8 cellular contexts compared by ENCODE assay signal in genomic region chr4:122921971-122922876, GRCh38. TPM values are rescaled to one million over a fixed set of nuclear protein-coding genes. Genes with fewer than 3 reads are reported as not detected.
DNase-seq lines count a peak whose midpoint lies in the region; FAIRE-seq and TF ChIP-seq lines count a peak whose summit lies in the region.

NUDT6 (minus strand) TSS chr4:122922597; CDS start chr4:122922572, 25 bp downstream.

- peaks cover 6% of the 10 kb centered on the region; the same call in 1 of the 2 replicates for H3K36me3 ChIP-seq in MG63

- POLR2A ChIA-PET in HEK293T (lab: Yijun Ruan, JAX): interaction anchor here (0.5 to 1.7 kb wide), 4 partner anchors 65 to 189 kb away, joined by 3 to 8 read pairs (median 5); partner anchors contain the start of gene BBS12

- TF ChIP-seq CTCF in astrocyte of the spinal cord (IDR thresholded peaks at IDR 0.05; ENCODE audit: low read depth, low read length): no peak
- TF ChIP-seq CTCF in retinal pigment epithelial cell (conservative IDR thresholded peaks at IDR 0.05; ENCODE audit: low read depth, low read length): no peak

- H3K4me1 Mint-ChIP-seq in T-helper 1 cell treated with Interleukin-12 subunit alpha and Interleukin-12 subunit beta and Interleukin-4 antibody, amounts not matched to agents 30 μg/mL and 1 μg/mL, for 36 hours (ENCODE audit: low read depth): peaks cover 25% of the 10 kb centered on the region

- no peaks in the 10 kb centered on the region for H3K27me3 Mint-ChIP-seq in T-helper 1 cell treated with Interleukin-12 subunit alpha and Interleukin-12 subunit beta and Interleukin-4 antibody, amounts not matched to agents 30 μg/mL and 1 μg/mL, for 36 hours (ENCODE audit: low read depth)

- peak within 1 kb of the TSS; percentile 91 for H3K4me3 ChIP-seq in MG63
- H3K4me3 ChIP-seq in astrocyte of the spinal cord (ENCODE audit: low read depth, low read length): peak within 1 kb of the TSS; percentile 95
- H3K4me3 ChIP-seq in retinal pigment epithelial cell (ENCODE audit: low read length): peak within 1 kb of the TSS; percentile 92

- no peaks in the 10 kb centered on the region for H3K27me3 ChIP-seq in MG63

- CTCF ChIA-PET in HEK293T (lab: Yijun Ruan, JAX): interaction anchor here (0.7 kb wide), 1 partner anchor 15 kb away, joined by 3 read pairs; no protein-coding TSS in a partner anchor

- FAIRE-seq in GM12891 (lab: Jason Lieb, UNC): no peak

- no peak; the same call in 1 of the 2 replicates for TF ChIP-seq POLR2A in GM12891 (IDR thresholded peaks at IDR 0.05; ENCODE audit: low read depth, low read length)

- in situ Hi-C loops in astrocyte of the spinal cord (cut with HindIII; ENCODE audit: low sequenced_read_pairs): loop anchor here (25.0 kb wide), 1 partner anchor 160 kb away; no protein-coding TSS in a partner anchor

- peak; percentile 32 for DNase-seq in GM12891 (ENCODE audit: insufficient read length, low spot score)
- peak; percentile 66 for DNase-seq in HEK293T (ENCODE audit: extremely low spot score)
- DNase-seq in MG63: peak; percentile 78
- peak; percentile 73 for DNase-seq in astrocyte of the spinal cord (ENCODE audit: low read depth, low spot score)
- peak; percentile 17 to 88 (median 61) for DNase-seq in hypothalamus (lab: John Stamatoyannopoulos, UW)
- no peak for DNase-seq in retinal pigment epithelial cell (ENCODE audit: low read depth)
- no peak for DNase-seq in mesenteric fat pad (ENCODE audit: low spot score)

- peak within 1 kb of the TSS; percentile 98 for H3K27ac Mint-ChIP-seq in T-helper 1 cell treated with Interleukin-12 subunit alpha and Interleukin-12 subunit beta and Interleukin-4 antibody, amounts not matched to agents 30 μg/mL and 1 μg/mL, for 36 hours

- no peaks in the 10 kb centered on the region for H3K36me3 Mint-ChIP-seq in T-helper 1 cell treated with Interleukin-12 subunit alpha and Interleukin-12 subunit beta and Interleukin-4 antibody, amounts not matched to agents 30 μg/mL and 1 μg/mL, for 36 hours (ENCODE audit: low read depth)

- H3K9me3 Mint-ChIP-seq in T-helper 1 cell treated with Interleukin-12 subunit alpha and Interleukin-12 subunit beta and Interleukin-4 antibody, amounts not matched to agents 30 μg/mL and 1 μg/mL, for 36 hours: no peaks in the 10 kb centered on the region

- H3K9me3 ChIP-seq in MG63: no peaks in the 10 kb centered on the region

- no peak within 1 kb of the TSS for H3K4me3 Mint-ChIP-seq in T-helper 1 cell treated with Interleukin-12 subunit alpha and Interleukin-12 subunit beta and Interleukin-4 antibody, amounts not matched to agents 30 μg/mL and 1 μg/mL, for 36 hours

TF ChIP-seq in GM12891, 5 proteins besides CTCF, POLR2A, EP300 and RAD21:
- TF ChIP-seq PAX5 (IDR thresholded peaks at IDR 0.05; ENCODE audit: insufficient read depth, low read length, severe bottlenecking) (no peak), SPI1 (IDR thresholded peaks at IDR 0.05; ENCODE audit: low read depth, low read length) (no peak), TAF1 (IDR thresholded peaks at IDR 0.05; ENCODE audit: low read depth, low read length) (no peak), POLR2AphosphoS5 (IDR thresholded peaks at IDR 0.05; ENCODE audit: low read depth, low read length) (no peak), POU2F2 (IDR thresholded peaks at IDR 0.05; ENCODE audit: low read depth, low read length) (no peak)

TF ChIP-seq in HEK293T, 16 proteins besides CTCF, POLR2A, EP300 and RAD21:
- TF ChIP-seq ZNF384 (IDR thresholded peaks at IDR 0.05): no peak
- peak; percentile 55 for TF ChIP-seq L3MBTL2 (conservative IDR thresholded peaks at IDR 0.05)

RNA-seq across cellular contexts. Expression of gene NUDT6, which starts in this region (rescaled TPM):
- 2.9 TPM for polyA plus RNA-seq in GM12891 (2012; ENCODE audit: low read depth, missing spikeins)
- 17.9 and 34.5 TPM in 2 replicates for total RNA-seq in MG63 (2014; rRNA removed; shearing (Covaris generic); ENCODE audit: low replicate concordance)
- 5.5 TPM for total RNA-seq in mesenteric fat pad

Comparison
In these comparisons a context has a peak if more than half of its experiments do, and no peak if none do; other contexts are left out.
1. DNase-seq: peak in GM12891 (single experiment), HEK293T (single experiment), MG63 (single experiment), astrocyte of the spinal cord (single experiment) and hypothalamus (51 of 51); none in retinal pigment epithelial cell (single experiment) and mesenteric fat pad (single experiment).
2. Peak in every context shown above with its lines, with median percentiles within 50 percentile points of each other: H3K4me3 ChIP-seq.